ENCODE assay signal across 13 cellular contexts in the genomic region with DNA sequence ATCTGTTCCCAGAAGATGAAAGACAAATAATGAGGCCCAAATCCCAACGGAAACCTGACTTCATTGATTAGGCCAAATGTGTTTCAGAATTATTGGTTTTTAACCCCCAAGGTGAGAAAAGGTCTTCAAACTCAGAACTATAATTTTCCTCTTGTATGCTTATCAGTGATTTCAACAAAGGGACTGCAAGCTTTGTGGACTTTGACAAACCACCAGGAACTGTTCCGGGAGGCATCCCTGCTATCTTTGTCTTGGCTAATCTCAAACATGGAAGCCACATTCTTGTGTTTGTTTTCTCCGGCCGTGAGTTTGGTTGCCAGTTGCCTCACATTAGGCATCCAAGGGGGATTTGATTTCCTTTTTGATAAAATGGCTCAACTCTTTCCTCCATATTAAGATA. TPM values are rescaled to one million over a fixed set of nuclear protein-coding genes. Genes with fewer than 3 reads are reported as not detected.
DNase-seq lines count a peak whose midpoint lies in the region; ATAC-seq, FAIRE-seq and TF ChIP-seq lines count a peak whose summit lies in the region.
"Had no signal": no experiment of that assay in that cellular context is flagged by ENCODE, and none has a peak within 500 bp of the region (broad histone marks: within the 10 kb centered on the region; RNA-seq: fewer than 3 reads in every experiment).

No MANE protein-coding gene starts in this region.

- no peak for TF ChIP-seq RAD21 in A549 (conservative IDR thresholded peaks at IDR 0.05 in 1 of 2, IDR thresholded peaks at IDR 0.05 in 1 of 2)

- intact Hi-C loops in body of pancreas (cut with DNase I) (no loop called here), ovary (cut with DNase I) (no loop called here)

- WGBS in A549 (ENCODE audit: missing lambda C conversion rate): 59% methylated on average over 4 of the region's 4 CpGs
- WGBS in body of pancreas, 2 donors: 15 to 21% methylated on average over 4 of the region's 4 CpGs
- WGBS in ovary, 3 donors: 71 to 81% (median 76%) methylated on average over 4 of the region's 4 CpGs

- POLR2A ChIA-PET in A549 (lab: Yijun Ruan, JAX): no interaction called here
- POLR2A ChIA-PET in naive thymus-derived CD8-positive, alpha-beta T cell (lab: Charles Lee): interaction anchor here (0.6 to 12.7 kb wide), 15 partner anchors 10 to 186 kb away, joined by 3 to 278 read pairs (median 7); partner anchors contain the start of genes ARHGEF3 and TASOR

- H3K27me3 Mint-ChIP-seq in naive thymus-derived CD8-positive, alpha-beta T cell: no peaks in the 10 kb centered on the region

- no peak for TF ChIP-seq EP300 in A549 (IDR thresholded peaks at IDR 0.05)
- no peak for TF ChIP-seq EP300 in ovary (IDR thresholded peaks at IDR 0.05)

- peak overlapping the region; percentile 88 to 98 (median 96) for H3K27ac Mint-ChIP-seq in naive thymus-derived CD8-positive, alpha-beta T cell

- H3K4me1 ChIP-seq in A549 (peaks cover 30% of the 10 kb centered on the region), body of pancreas (peaks cover 91% of the 10 kb centered on the region), foreskin keratinocyte (peaks cover 21% of the 10 kb centered on the region), ovary (ENCODE audit: insufficient read depth) (peaks cover 13% of the 10 kb centered on the region)

- no peak for DNase-seq in A549 (ENCODE audit: low read depth in 1 of 2, low spot score in 1 of 2)
- DNase-seq in GM12891 (ENCODE audit: insufficient read length, low spot score): no peak
- DNase-seq in body of pancreas: no peak
- no peak for DNase-seq in naive thymus-derived CD8-positive, alpha-beta T cell
- DNase-seq in foreskin keratinocyte: no peak
- DNase-seq in KG1 (lab: John Stamatoyannopoulos, UW): no peak
- no peak for DNase-seq in ovary
- DNase-seq: foreskin fibroblast, NCI-H1092, NCI-H82, SK-N-SH had no signal

- H3K27me3 ChIP-seq in body of pancreas (no peaks in the 10 kb centered on the region), foreskin keratinocyte (no peaks in the 10 kb centered on the region), ovary (no peaks in the 10 kb centered on the region)

- ATAC-seq in A549 (no peak), body of pancreas (no peak), GM21423 (IDR thresholded peaks at IDR 0.05; ENCODE audit: unreplicated experiment) (no peak), foreskin keratinocyte (no peak)
- ATAC-seq in naive thymus-derived CD8-positive, alpha-beta T cell: no peak

- H3K36me3 ChIP-seq in body of pancreas (replicated peaks in 1 of 2; ENCODE audit: insufficient read depth in 1 of 2, low read depth in 2 of 2) (no peaks in the 10 kb centered on the region), ovary (no peaks in the 10 kb centered on the region)

- no peak for TF ChIP-seq POLR2A in A549 (IDR thresholded peaks at IDR 0.05; ENCODE audit: low read length)
- TF ChIP-seq POLR2A in GM12891 (IDR thresholded peaks at IDR 0.05; ENCODE audit: low read depth, low read length): no peak
- TF ChIP-seq POLR2A in body of pancreas (IDR thresholded peaks at IDR 0.05): no peak
- no peak for TF ChIP-seq POLR2A in ovary (IDR thresholded peaks at IDR 0.05)

- FAIRE-seq in A549 (lab: Jason Lieb, UNC) (no peak), GM12891 (lab: Jason Lieb, UNC) (peak; percentile 38)

- peak overlapping the region in 8 of 10 donors; percentile 73 to 84 (median 79) for H3K4me3 Mint-ChIP-seq in naive thymus-derived CD8-positive, alpha-beta T cell

- H3K36me3 Mint-ChIP-seq in naive thymus-derived CD8-positive, alpha-beta T cell: peaks cover 0 to 25% (median 17%) of the 10 kb centered on the region in 3 donors

- H3K4me2 ChIP-seq in A549: peak overlapping the region; percentile 67
- H3K4me2 ChIP-seq: SK-N-SH had no signal

- CTCF ChIA-PET in A549 (lab: Yijun Ruan, JAX): interaction anchor here (0.6 to 1.7 kb wide), 5 partner anchors 12 to 213 kb away, joined by 3 to 13 read pairs (median 5); no protein-coding TSS in a partner anchor

- H3K4me1 Mint-ChIP-seq in naive thymus-derived CD8-positive, alpha-beta T cell: peaks cover 48 to 100% (median 96%) of the 10 kb centered on the region in 4 donors

- H3K4me3 ChIP-seq in A549 (no peak overlapping the region), body of pancreas (no peak overlapping the region), ovary (no peak overlapping the region)
- H3K4me3 ChIP-seq: lung had no signal

- H3K27ac ChIP-seq in A549: no peak overlapping the region
- H3K27ac ChIP-seq in body of pancreas: peak overlapping the region in 3 of 4 donors; percentile 50 to 85 (median 72)
- no peak overlapping the region for H3K27ac ChIP-seq in foreskin keratinocyte
- no peak overlapping the region for H3K27ac ChIP-seq in ovary

- H3K9me3 Mint-ChIP-seq in naive thymus-derived CD8-positive, alpha-beta T cell: peaks cover 0 to 5% (median 0%) of the 10 kb centered on the region in 9 donors

- TF ChIP-seq CTCF in A549 (IDR thresholded peaks at IDR 0.05) (no peak), body of pancreas (IDR thresholded peaks at IDR 0.05) (no peak), foreskin keratinocyte (conservative IDR thresholded peaks at IDR 0.05) (no peak), ovary (IDR thresholded peaks at IDR 0.05) (no peak)

- no peaks in the 10 kb centered on the region for H3K9me3 ChIP-seq in A549
- no peaks in the 10 kb centered on the region for H3K9me3 ChIP-seq in body of pancreas
- no peaks in the 10 kb centered on the region for H3K9me3 ChIP-seq in ovary
- H3K9me3 ChIP-seq: SK-N-SH had no signal

TF ChIP-seq in A549, 52 proteins besides CTCF, POLR2A, EP300 and RAD21 (continues in another document):
- TF ChIP-seq FOXS1 (CRISPR knock-in tag; IDR thresholded peaks at IDR 0.05) (no peak), KDM1A (IDR thresholded peaks at IDR 0.05; ENCODE audit: low read depth) (no peak), RARB (CRISPR knock-in tag; IDR thresholded peaks at IDR 0.05) (no peak), ZC3H11A (IDR thresholded peaks at IDR 0.05) (no peak), CHD2 (IDR thresholded peaks at IDR 0.05; ENCODE audit: low read length, partially characterized antibody) (no peak), ZSCAN20 (CRISPR knock-in tag; IDR thresholded peaks at IDR 0.05) (no peak), ESRRA (IDR thresholded peaks at IDR 0.05; ENCODE audit: borderline replicate concordance, low read length) (no peak), HOXB13 (CRISPR knock-in tag; IDR thresholded peaks at IDR 0.05; ENCODE audit: low read depth) (no peak), MAZ (IDR thresholded peaks at IDR 0.05; ENCODE audit: borderline replicate concordance, low read depth, low read length) (no peak), CBX2 (IDR thresholded peaks at IDR 0.05; ENCODE audit: borderline replicate concordance, low read depth) (no peak)

TF ChIP-seq in GM12891, 5 proteins besides CTCF, POLR2A, EP300 and RAD21:
- TF ChIP-seq POU2F2 (IDR thresholded peaks at IDR 0.05; ENCODE audit: low read depth, low read length) (no peak), POLR2AphosphoS5 (IDR thresholded peaks at IDR 0.05; ENCODE audit: low read depth, low read length) (no peak), PAX5 (IDR thresholded peaks at IDR 0.05; ENCODE audit: insufficient read depth, low read length, severe bottlenecking) (no peak)

RNA-seq across cellular contexts. Expression of gene ARHGEF3, which starts 19.5 kb away (rescaled TPM):
- polyA plus RNA-seq in A549 (2011; rRNA removed) (10.6 and 12.1 TPM in 2 replicates), A549 (2017; fragmentation: RNase III; extraction: RNeasy Plus Mini Kit Qiagen cat#74134 plus additional on column Dnase treatment) (5.8 to 7.3 TPM (median 7.3 TPM) in 3 replicates), foreskin keratinocyte (10.5 and 18.4 TPM in 2 replicates), ovary (10 to 100 TPM; 23.9 to 48.2 TPM)
- polyA plus RNA-seq in A549 (2012; cell fraction: cytosol; rRNA removed): 3.9 and 4.0 TPM in 2 replicates
- 3.3 and 3.6 TPM in 2 replicates for polyA plus RNA-seq in A549 (2012; cell fraction: nucleus; rRNA removed)
- polyA minus RNA-seq in A549 (2011; rRNA and poly(A)+ RNA removed): 9.3 and 11.6 TPM in 2 replicates
- 12.8 TPM for polyA plus RNA-seq in GM12891 (2012; ENCODE audit: low read depth, missing spikeins)
- total RNA-seq in body of pancreas (10 to 100 TPM; 27.4 to 38.7 TPM), foreskin keratinocyte (28.1 and 46.1 TPM in 2 replicates), ovary (10 to 100 TPM; 23.5 to 48.1 (median 39.5) TPM)
- 100 to 1,000 TPM; 118 to 123 TPM for total RNA-seq in naive thymus-derived CD8-positive, alpha-beta T cell
- 100 to 1,000 TPM in 1 of 3 donors, 10 to 100 TPM in 2; 95.3 to 101 (median 96.9) TPM for polyA plus RNA-seq in naive thymus-derived CD8-positive, alpha-beta T cell

Comparison
In these comparisons a context has a peak if more than half of its experiments do, and no peak if none do; other contexts are left out.
1. H3K27ac ChIP-seq: peak in body of pancreas (3 of 4); none in A549 (0 of 2), foreskin keratinocyte (single experiment) and ovary (0 of 2).